ENCODE assay signal across 15 cellular contexts in genomic region chr14:27056586-27056985, GRCh38.
DNase-seq lines count a peak whose midpoint lies in the region.
"Had no signal": no experiment of that assay in that cellular context is flagged by ENCODE, and none has a peak within 500 bp of the region (broad histone marks: within the 10 kb centered on the region; RNA-seq: fewer than 3 reads in every experiment).

No MANE protein-coding gene starts in this region.

- peak; percentile 18 for DNase-seq in DMS 273 (lab: John Stamatoyannopoulos, UW; ENCODE audit: unreplicated experiment)
- no peak for DNase-seq in DMS 273 treated with DMSO at 0.1 percent for 48 hours (lab: John Stamatoyannopoulos, UW)
- peak; percentile 58 for DNase-seq in NCI-H1092 (lab: John Stamatoyannopoulos, UW)
- peak; percentile 92 to 96 for DNase-seq in NCI-H446 (lab: John Stamatoyannopoulos, UW)
- DNase-seq in fibroblast of the conjunctiva (ENCODE audit: low read depth) = peak; percentile 6
- DNase-seq in dermis blood vessel endothelial cell = no peak
- no peak for DNase-seq in head of caudate nucleus
- DNase-seq in epidermal melanocyte (ENCODE audit: insufficient read length, low spot score) = no peak
- DNase-seq: Caco-2; CD8-positive, alpha-beta T cell; H7; NCI-H2171 treated with DMSO at 0.1 percent for 48 hours; NCI-H526; NCI-H82; SIG-M5 had no signal

- intact Hi-C loops in head of caudate nucleus (cut with DNase I) = no loop called here

Comparison
In these comparisons a context has a peak if more than half of its experiments do, and no peak if none do; other contexts are left out.
1. DNase-seq: peak in DMS 273 (single experiment), NCI-H1092 (single experiment), NCI-H446 (2 of 2) and fibroblast of the conjunctiva (single experiment); none in DMS 273 treated with DMSO at 0.1 percent for 48 hours (single experiment), dermis blood vessel endothelial cell (single experiment), head of caudate nucleus (0 of 42) and epidermal melanocyte (single experiment).